Comparison of ENCODE assay signal across 11 cellular contexts in genomic region chr14:51554339-51554920, GRCh38.
DNase-seq lines count a peak whose midpoint lies in the region; ATAC-seq, FAIRE-seq and TF ChIP-seq lines count a peak whose summit lies in the region.
"Had no signal": no experiment of that assay in that cellular context is flagged by ENCODE, and none has a peak within 500 bp of the region (broad histone marks: within the 10 kb centered on the region; RNA-seq: fewer than 3 reads in every experiment).

No MANE protein-coding gene starts in this region.

- 51% methylated on average over 8 of the region's 8 CpGs for WGBS in smooth muscle cell (ENCODE audit: low lambda C conversion rate)

- H3K27me3 ChIP-seq in smooth muscle cell (ENCODE audit: low read depth), result no peaks in the 10 kb centered on the region
- H3K27me3 ChIP-seq: adrenal gland had no signal

- H4K20me1 ChIP-seq in smooth muscle cell (ENCODE audit: low read depth), result no peaks in the 10 kb centered on the region

- TF ChIP-seq POLR2A in H54 (IDR thresholded peaks at IDR 0.05; ENCODE audit: low read depth, low read length), result no peak

- H3F3A ChIP-seq in smooth muscle cell (ENCODE audit: low read depth), result no peaks in the 10 kb centered on the region

- peak overlapping the region; percentile 91 for H3K27ac ChIP-seq in smooth muscle cell (ENCODE audit: low read depth)
- H3K27ac ChIP-seq: adrenal gland, thoracic aorta had no signal

- H3K79me2 ChIP-seq in smooth muscle cell (ENCODE audit: low read depth), result no peaks in the 10 kb centered on the region

- H3K4me2 ChIP-seq in smooth muscle cell, result peak overlapping the region; percentile 25

- H3K9me3 ChIP-seq in smooth muscle cell (replicated peaks; ENCODE audit: low read depth), result no peaks in the 10 kb centered on the region
- H3K9me3 ChIP-seq: adrenal gland, thoracic aorta had no signal

- H3K9ac ChIP-seq in smooth muscle cell (ENCODE audit: low read depth), result peak overlapping the region; percentile 63

- TF ChIP-seq CTCF in smooth muscle cell (IDR thresholded peaks at IDR 0.05; ENCODE audit: borderline replicate concordance, insufficient read depth, poor library complexity, severe bottlenecking), result no peak

- no peak overlapping the region for H3K4me3 ChIP-seq in smooth muscle cell
- H3K4me3 ChIP-seq: adrenal gland, thoracic aorta had no signal

- no peaks in the 10 kb centered on the region for H3K36me3 ChIP-seq in smooth muscle cell (ENCODE audit: low read depth)
- H3K36me3 ChIP-seq: adrenal gland, thoracic aorta had no signal

- ATAC-seq in GM19035 (IDR thresholded peaks at IDR 0.05; ENCODE audit: unreplicated experiment), result no peak

- H2AFZ ChIP-seq in smooth muscle cell (ENCODE audit: low read depth), result no peak overlapping the region

- DNase-seq in H54 (ENCODE audit: insufficient read length, low spot score) (peak; percentile 19), SW 1271 (lab: John Stamatoyannopoulos, UW) (peak; percentile 80 to 91), fibroblast of peridontal ligament (ENCODE audit: extremely low read depth) (peak; percentile 79), smooth muscle cell (lab: John Stamatoyannopoulos, UW; ENCODE audit: unreplicated experiment) (no peak), NCI-H1436 treated with DMSO at 0.1 percent for 48 hours (lab: John Stamatoyannopoulos, UW) (no peak), cerebellar cortex (ENCODE audit: low spot score) (no peak), germinal center (ENCODE audit: low spot score) (no peak)
- DNase-seq: DND-41 had no signal

- FAIRE-seq in H54 (lab: Jason Lieb, UNC), result peak; percentile 94

- peaks cover 4% of the 10 kb centered on the region for H3K4me1 ChIP-seq in smooth muscle cell (ENCODE audit: low read depth)

Comparison
In these comparisons a context has a peak if more than half of its experiments do, and no peak if none do; other contexts are left out.
1. DNase-seq: peak in H54 (single experiment), SW 1271 (2 of 2) and fibroblast of peridontal ligament (single experiment); none in smooth muscle cell (single experiment), NCI-H1436 treated with DMSO at 0.1 percent for 48 hours (single experiment), cerebellar cortex (single experiment) and germinal center (single experiment).